Comparison of ENCODE assay signal across 29 cellular contexts in the genomic region with DNA sequence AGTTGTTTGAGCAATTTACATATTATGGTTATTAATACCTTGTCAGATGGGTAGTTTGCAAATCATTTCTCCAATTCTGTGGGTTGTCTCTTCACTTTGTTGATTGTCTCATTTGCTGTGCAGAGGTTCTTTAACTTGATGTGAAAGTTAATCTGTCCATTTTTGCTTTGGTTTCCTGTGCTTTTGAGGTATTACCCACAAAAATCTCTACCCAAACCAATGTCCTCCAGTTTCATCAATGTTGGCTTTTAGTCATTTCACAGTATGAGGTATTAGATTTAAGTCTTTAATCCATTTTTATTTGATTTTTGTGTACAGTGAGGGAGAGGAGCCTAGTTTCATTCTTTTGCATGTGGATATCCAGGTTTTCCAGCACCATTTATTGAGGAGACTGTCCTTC.
"Had no signal": no experiment of that assay in that cellular context is flagged by ENCODE, and none has a peak within 500 bp of the region (broad histone marks: within the 10 kb centered on the region; RNA-seq: fewer than 3 reads in every experiment).

No MANE protein-coding gene starts in this region.

- H3K27me3 ChIP-seq: left lung, pancreas, suprapubic skin, tibial artery, upper lobe of right lung had no signal

- DNase-seq: hippocampal formation; kidney glomerular epithelial cell; left cardiac atrium; left lung; lower lobe of right lung; mammary epithelial cell; mesenchymal stem cell; naive thymus-derived CD8-positive, alpha-beta T cell; nucleus accumbens; pancreas; posterior cingulate gyrus; retina; right cardiac atrium; stimulated activated CD4-positive, alpha-beta T cell treated with anti-CD3 and anti-CD28 coated beads, Interleukin-12 subunit alpha, Interleukin-12 subunit beta, amount 100 ng/mL, for 4 hours; stimulated activated CD4-positive, alpha-beta T cell treated with anti-CD3 and anti-CD28 coated beads, Interleukin-15, amount 100 ng/mL, for 24 hours; stimulated activated CD4-positive, alpha-beta T cell treated with anti-CD3 and anti-CD28 coated beads, Interleukin-2, amount 100 ng/mL, for 24 hours; stimulated activated CD4-positive, alpha-beta T cell treated with anti-CD3 and anti-CD28 coated beads, Interleukin-4, amount 100 ng/mL, for 24 hours; stimulated activated naive CD4-positive, alpha-beta T cell; tibial artery; trophoblast cell; upper lobe of right lung had no signal

- ATAC-seq: left cardiac atrium; left lung; lower lobe of right lung; naive thymus-derived CD8-positive, alpha-beta T cell; pancreas; right cardiac atrium; sciatic nerve; stimulated activated effector memory CD8-positive, alpha-beta T cell treated with anti-CD3 and anti-CD28 coated beads, Interleukin-12 subunit alpha, Interleukin-12 subunit beta, amount 100 ng/mL, for 72 hours; upper lobe of right lung had no signal

- H3K36me3 ChIP-seq: left lung, lower lobe of right lung, pancreas, prostate gland, suprapubic skin, thoracic aorta, tibial artery, upper lobe of right lung had no signal

- H3K9me3 ChIP-seq: left lung, pancreas, prostate gland, suprapubic skin, thoracic aorta, tibial artery had no signal

- H3K27ac ChIP-seq: left lung, lower lobe of right lung, pancreas, prostate gland, skin epidermis, suprapubic skin, thoracic aorta, tibial artery, upper lobe of right lung had no signal

- H3K4me1 ChIP-seq: left lung, lower lobe of right lung, pancreas, prostate gland, suprapubic skin, tibial artery, upper lobe of right lung had no signal

- H3K4me3 ChIP-seq: left lung, lower lobe of right lung, pancreas, prostate gland, skin epidermis, suprapubic skin, thoracic aorta, tibial artery, upper lobe of right lung had no signal

- FAIRE-seq: keratinocyte, pancreas, urothelium cell line had no signal
